In genomic region chr3:143389388-143389787, GRCh38 we compare ENCODE assay signal across 23 cellular contexts.
DNase-seq lines count a peak whose midpoint lies in the region; ATAC-seq and TF ChIP-seq lines count a peak whose summit lies in the region.
"Had no signal": no experiment of that assay in that cellular context is flagged by ENCODE, and none has a peak within 500 bp of the region (broad histone marks: within the 10 kb centered on the region; RNA-seq: fewer than 3 reads in every experiment).

No MANE protein-coding gene starts in this region.

- ATAC-seq in HG02852 (IDR thresholded peaks at IDR 0.05; ENCODE audit: unreplicated experiment) = peak; percentile 55
- ATAC-seq: A549, GM23338, HCT116 had no signal

- H3K79me2 ChIP-seq in KMS-11 (ENCODE audit: insufficient read depth, low read depth) = no peaks in the 10 kb centered on the region

- H3K4me2 ChIP-seq in KMS-11 = peak overlapping the region; percentile 52
- H3K4me2 ChIP-seq: A549, GM23338 had no signal

- no peak overlapping the region; the same call in 1 of the 2 replicates for H3K27ac ChIP-seq in KMS-11
- H3K27ac ChIP-seq: A549; BLaER1 treated with 17β-estradiol and CSF1 and Interleukin-3, amounts not matched to agents 10 nM and 100 nM had no signal

- H3K4me3 ChIP-seq in GM12865 (ENCODE audit: low read depth, low read length) (no peak overlapping the region), KMS-11 (IDR thresholded peaks at IDR 0.05; ENCODE audit: insufficient read depth, low read depth, low read length) (no peak overlapping the region)
- H3K4me3 ChIP-seq: A549; BLaER1 treated with 17β-estradiol and CSF1 and Interleukin-3, amounts not matched to agents 10 nM and 100 nM; GM23338 had no signal

- H3K4me1 ChIP-seq in KMS-11 (ENCODE audit: low read depth, poor library complexity, severe bottlenecking) = peaks cover 20% of the 10 kb centered on the region
- H3K4me1 ChIP-seq: A549, BE2C had no signal

- peaks cover 8% of the 10 kb centered on the region for H3K27me3 Mint-ChIP-seq in osteocyte (ENCODE audit: unreplicated experiment)
- H3K27me3 Mint-ChIP-seq: CD4-positive, alpha-beta T cell; CD8-positive, alpha-beta memory T cell had no signal

- H3K27ac Mint-ChIP-seq in osteocyte (ENCODE audit: unreplicated experiment) = no peak overlapping the region
- H3K27ac Mint-ChIP-seq: CD14-positive monocyte; CD4-positive, alpha-beta T cell; CD8-positive, alpha-beta memory T cell; GM23338; H9 had no signal

- H3K36me3 ChIP-seq in KMS-11 (ENCODE audit: insufficient read depth) = no peaks in the 10 kb centered on the region
- H3K36me3 ChIP-seq: BE2C had no signal

- no peaks in the 10 kb centered on the region for H3K4me1 Mint-ChIP-seq in osteocyte (ENCODE audit: unreplicated experiment)
- H3K4me1 Mint-ChIP-seq: CD14-positive monocyte; CD8-positive, alpha-beta memory T cell had no signal

- TF ChIP-seq CTCF in GM12865 (IDR thresholded peaks at IDR 0.05; ENCODE audit: insufficient read depth, low read depth, low read length, missing control alignments) (no peak), KMS-11 (conservative IDR thresholded peaks at IDR 0.05; ENCODE audit: low read depth, low read length) (no peak), osteocyte (IDR thresholded peaks at IDR 0.05) (no peak)

- H3K4me3 Mint-ChIP-seq in osteocyte (ENCODE audit: unreplicated experiment) = no peak overlapping the region
- H3K4me3 Mint-ChIP-seq: CD14-positive monocyte; CD4-positive, alpha-beta T cell; CD8-positive, alpha-beta memory T cell; GM23338; H9 had no signal

- H2AFZ ChIP-seq in KMS-11 (ENCODE audit: low read depth) = no peak overlapping the region
- H2AFZ ChIP-seq: GM23338 had no signal

- no peaks in the 10 kb centered on the region for H3K27me3 ChIP-seq in KMS-11 (ENCODE audit: insufficient read depth, low read depth)
- H3K27me3 ChIP-seq: BE2C; BLaER1 treated with 17β-estradiol and CSF1 and Interleukin-3, amounts not matched to agents 10 nM and 100 nM had no signal

- no peak overlapping the region for H3K9ac ChIP-seq in KMS-11
- H3K9ac ChIP-seq: BLaER1 treated with 17β-estradiol and CSF1 and Interleukin-3, amounts not matched to agents 10 nM and 100 nM had no signal

- peaks cover 12% of the 10 kb centered on the region for H3K9me3 Mint-ChIP-seq in osteocyte (ENCODE audit: unreplicated experiment)
- H3K9me3 Mint-ChIP-seq: CD4-positive, alpha-beta T cell had no signal

- H3K36me3 Mint-ChIP-seq in osteocyte (ENCODE audit: unreplicated experiment) = no peaks in the 10 kb centered on the region

- peak; percentile 20 for DNase-seq in GM12865 (ENCODE audit: low read depth)
- DNase-seq in effector CD4-positive, alpha-beta T cell = no peak
- DNase-seq in NCI-H2171 treated with DMSO at 0.1 percent for 48 hours (lab: John Stamatoyannopoulos, UW) = no peak
- DNase-seq in osteocyte (ENCODE audit: extremely low spot score, unreplicated experiment) = no peak
- DNase-seq in NCI-H510A (lab: John Stamatoyannopoulos, UW) = no peak
- DNase-seq: 8988T; ACHN; AML-193; BE2C; CD4-positive, alpha-beta T cell; CD8-positive, alpha-beta memory T cell; DMS 273 treated with DMSO at 0.1 percent for 48 hours; DMS79; EL; GF-D8; H9 had no signal

- no peaks in the 10 kb centered on the region for H4K20me1 ChIP-seq in KMS-11 (ENCODE audit: insufficient read depth)
- H4K20me1 ChIP-seq: BLaER1 treated with 17β-estradiol and CSF1 and Interleukin-3, amounts not matched to agents 10 nM and 100 nM had no signal
